In genomic region chr3:37492977-37493471, GRCh38 we compare ENCODE assay signal across 10 cellular contexts. TPM values are rescaled to one million over a fixed set of nuclear protein-coding genes. Genes with fewer than 3 reads are reported as not detected.
DNase-seq lines count a peak whose midpoint lies in the region; ATAC-seq, FAIRE-seq and TF ChIP-seq lines count a peak whose summit lies in the region.
"Had no signal": no experiment of that assay in that cellular context is flagged by ENCODE, and none has a peak within 500 bp of the region (broad histone marks: within the 10 kb centered on the region; RNA-seq: fewer than 3 reads in every experiment).

No MANE protein-coding gene starts in this region.

- H4K20me1 ChIP-seq in HepG2 (ENCODE audit: insufficient read depth, low read length) = no peaks in the 10 kb centered on the region
- no peaks in the 10 kb centered on the region for H4K20me1 ChIP-seq in hepatocyte (ENCODE audit: insufficient read depth, poor library complexity, severe bottlenecking)

- H3K4me2 ChIP-seq in HepG2 (ENCODE audit: low read depth, low read length) (no peak overlapping the region), hepatocyte (no peak overlapping the region)

- no peak for TF ChIP-seq POLR2A in HepG2 (IDR thresholded peaks at IDR 0.05; ENCODE audit: insufficient read depth in 1 of 2, low read depth in 2 of 2, low read length in 2 of 2)

- no peak overlapping the region for H3K4me3 ChIP-seq in liver (ENCODE audit: low read depth in 1 of 3, low read length in 3 of 3)
- H3K4me3 ChIP-seq in HepG2 (replicated peaks in 1 of 3; ENCODE audit: insufficient read depth in 1 of 3, low read depth in 2 of 3, low read length in 3 of 3) = no peak overlapping the region
- H3K4me3 ChIP-seq in hepatocyte = no peak overlapping the region
- no peak overlapping the region for H3K4me3 ChIP-seq in aorta (ENCODE audit: low read length in 2 of 2)
- H3K4me3 ChIP-seq in Caco-2 (ENCODE audit: low read depth, low read length) = no peak overlapping the region

- peaks cover 14% of the 10 kb centered on the region for H3K36me3 Mint-ChIP-seq in Caco-2 (ENCODE audit: insufficient read depth, unreplicated experiment)
- H3K36me3 Mint-ChIP-seq: CD8-positive, alpha-beta T cell had no signal

- peaks cover 22% of the 10 kb centered on the region for H3K9me3 Mint-ChIP-seq in Caco-2 (ENCODE audit: unreplicated experiment)

- TF ChIP-seq CTCF in liver (IDR thresholded peaks at IDR 0.05; ENCODE audit: low read depth, low read length, missing input control) (no peak), HepG2 (CRISPR knock-in tag; IDR thresholded peaks at IDR 0.05) (no peak), hepatocyte (IDR thresholded peaks at IDR 0.05; ENCODE audit: poor library complexity) (no peak), Caco-2 (IDR thresholded peaks at IDR 0.05; ENCODE audit: insufficient read depth in 1 of 2, low read depth in 1 of 2, low read length in 1 of 2, severe bottlenecking in 1 of 2, unreplicated experiment in 1 of 2) (no peak)

- H3K27ac ChIP-seq in liver (ENCODE audit: low read depth in 1 of 2, low read length in 2 of 2) (peak overlapping the region; percentile 19 to 61), HepG2 (ENCODE audit: extremely low read length, insufficient read depth, low read length) (no peak overlapping the region), hepatocyte (peak overlapping the region; percentile 40), aorta (ENCODE audit: low read depth in 1 of 2, low read length in 2 of 2) (peak overlapping the region; percentile 78 to 91)

- H3K4me3 Mint-ChIP-seq in Caco-2 (ENCODE audit: unreplicated experiment) = no peak overlapping the region
- H3K4me3 Mint-ChIP-seq: CD8-positive, alpha-beta T cell had no signal

- WGBS in liver = 66% methylated on average over 3 of the region's 3 CpGs
- 57% methylated on average over 3 of the region's 3 CpGs for WGBS in HepG2 (ENCODE audit: low lambda C conversion rate)
- WGBS in hepatocyte (ENCODE audit: low lambda C conversion rate, missing lambda C conversion rate) = 50% methylated on average over 3 of the region's 3 CpGs
- 5 to 6% methylated on average over 3 of the region's 3 CpGs for WGBS in aorta, 2 donors

- no peak overlapping the region for H2AFZ ChIP-seq in HepG2 (ENCODE audit: low read length)
- H2AFZ ChIP-seq in hepatocyte = no peak overlapping the region

- H3K36me3 ChIP-seq in liver (ENCODE audit: control insufficient read depth in 4 of 4, insufficient read depth in 3 of 4, low read depth in 1 of 4, low read length in 3 of 4) (no peaks in the 10 kb centered on the region), HepG2 (replicated peaks in 1 of 2; ENCODE audit: control insufficient read depth in 1 of 2, insufficient read depth in 2 of 2, low read length in 2 of 2) (no peaks in the 10 kb centered on the region), hepatocyte (replicated peaks; ENCODE audit: insufficient read depth, low read depth) (no peaks in the 10 kb centered on the region), aorta (ENCODE audit: control insufficient read depth in 1 of 2, insufficient read depth in 2 of 2, low read length in 1 of 2) (no peaks in the 10 kb centered on the region), Caco-2 (ENCODE audit: control insufficient read depth, insufficient read depth, low read length) (no peaks in the 10 kb centered on the region)

- POLR2A ChIA-PET in HepG2 (lab: Yijun Ruan, JAX) = no interaction called here
- POLR2A ChIA-PET in Caco-2 (lab: Charles Lee) = no interaction called here

- H3K9ac ChIP-seq in liver (ENCODE audit: low read depth in 1 of 2, low read length in 2 of 2) = no peak overlapping the region
- no peak overlapping the region for H3K9ac ChIP-seq in HepG2 (ENCODE audit: insufficient read depth, low read depth, low read length)

- intact Hi-C loops in HepG2 (cut with micrococcal nuclease; ENCODE audit: unreplicated experiment) (loop anchor here (10.0 kb wide), 1 partner anchor 1162 kb away; no protein-coding TSS in a partner anchor), aorta (cut with DNase I) (no loop called here), Caco-2 (cut with micrococcal nuclease; ENCODE audit: unreplicated experiment) (no loop called here)

- no peak for DNase-seq in HepG2 (ENCODE audit: low spot score)
- peak; percentile 51 for DNase-seq in SKM-1 treated with dmso at 0.1 percent for 144 hours (lab: John Stamatoyannopoulos, UW; ENCODE audit: unreplicated experiment)
- DNase-seq in hepatocyte (ENCODE audit: low spot score) = no peak
- no peak for DNase-seq in aorta
- no peak for DNase-seq in DMS114 treated with DMSO at 0.1 percent for 48 hours (lab: John Stamatoyannopoulos, UW; ENCODE audit: unreplicated experiment)
- no peak for DNase-seq in Caco-2
- DNase-seq: CD8-positive, alpha-beta T cell; T-helper 2 cell had no signal

- H3K4me1 Mint-ChIP-seq in Caco-2 (ENCODE audit: low read depth, unreplicated experiment) = peaks cover 6% of the 10 kb centered on the region

- in situ Hi-C loops in HepG2 (cut with HindIII; ENCODE audit: extremely low pct_ligation_motif_present, low pct_unique_long_range_greater_than_20kb) = no loop called here

- BruUV-seq in HepG2 (replicated peaks; lab: Mats Ljungman, UMichigan) = no TSS peak
- no TSS peak for BruUV-seq in Caco-2 (replicated peaks; lab: Mats Ljungman, UMichigan)

- H3K79me2 ChIP-seq in HepG2 (ENCODE audit: insufficient read depth, low read length) (no peaks in the 10 kb centered on the region), hepatocyte (no peaks in the 10 kb centered on the region)

- no peaks in the 10 kb centered on the region for H3K9me2 ChIP-seq in hepatocyte (replicated peaks; ENCODE audit: insufficient read depth)

- ATAC-seq in HepG2 (no peak), aorta (ENCODE audit: low FRiP score) (peak; percentile 87), HG02938 (IDR thresholded peaks at IDR 0.05; ENCODE audit: unreplicated experiment) (no peak)
- ATAC-seq: CD8-positive, alpha-beta T cell had no signal

- no peak for FAIRE-seq in HepG2 (lab: Jason Lieb, UNC)

- H3K27me3 Mint-ChIP-seq in Caco-2 (ENCODE audit: insufficient read depth, unreplicated experiment) = no peaks in the 10 kb centered on the region

- no peak overlapping the region for H3K27ac Mint-ChIP-seq in Caco-2 (ENCODE audit: unreplicated experiment)
- H3K27ac Mint-ChIP-seq: CD8-positive, alpha-beta T cell had no signal

- H3K27me3 ChIP-seq in liver (ENCODE audit: control insufficient read depth in 4 of 4, insufficient read depth in 4 of 4, low read length in 3 of 4) (no peaks in the 10 kb centered on the region), HepG2 (ENCODE audit: control insufficient read depth in 1 of 2, insufficient read depth in 2 of 2, low read length in 2 of 2) (peaks cover 0 to 19% of the 10 kb centered on the region in 2 experiments; a peak in 3 of 5 replicates), hepatocyte (no peaks in the 10 kb centered on the region), aorta (ENCODE audit: control insufficient read depth in 1 of 2, insufficient read depth in 2 of 2, low read length in 1 of 2) (no peaks in the 10 kb centered on the region), Caco-2 (replicated peaks; ENCODE audit: control insufficient read depth, insufficient read depth, low read length) (no peaks in the 10 kb centered on the region)

- TF ChIP-seq EP300 in HepG2 (IDR thresholded peaks at IDR 0.05; ENCODE audit: low read depth in 2 of 2, low read length in 2 of 2) (no peak), HepG2 (CRISPR knock-in tag; IDR thresholded peaks at IDR 0.05; ENCODE audit: borderline replicate concordance) (no peak)

- H3K4me1 ChIP-seq in liver (ENCODE audit: control insufficient read depth in 4 of 4, insufficient read depth in 4 of 4, low read length in 3 of 4) = peaks cover 0 to 3% (median 0%) of the 10 kb centered on the region in 4 donors
- H3K4me1 ChIP-seq in HepG2 (ENCODE audit: insufficient read depth, low read length) = no peaks in the 10 kb centered on the region
- H3K4me1 ChIP-seq in hepatocyte (ENCODE audit: insufficient read depth) = peaks cover 11% of the 10 kb centered on the region
- H3K4me1 ChIP-seq in aorta (ENCODE audit: control insufficient read depth in 1 of 2, insufficient read depth in 2 of 2, low read length in 2 of 2) = peaks cover 0 to 3% of the 10 kb centered on the region in 2 donors
- peaks cover under 1% of the 10 kb centered on the region; the same call in 1 of the 2 replicates for H3K4me1 ChIP-seq in Caco-2

- CTCF ChIA-PET in HepG2 (lab: Yijun Ruan, JAX; ENCODE audit: low intra/inter-chr PET ratio, low total read pairs) (no interaction called here), Caco-2 (lab: Charles Lee) (no interaction called here)

- H3K9me3 ChIP-seq in liver (ENCODE audit: control insufficient read depth in 4 of 4, low read length in 3 of 4) (no peaks in the 10 kb centered on the region), HepG2 (ENCODE audit: low read length) (no peaks in the 10 kb centered on the region), hepatocyte (ENCODE audit: low read depth) (no peaks in the 10 kb centered on the region), aorta (ENCODE audit: control insufficient read depth, low read length) (no peaks in the 10 kb centered on the region), Caco-2 (no peaks in the 10 kb centered on the region; the same call in 1 of the 2 replicates)

- TF ChIP-seq RAD21 in liver (IDR thresholded peaks at IDR 0.05) (no peak), HepG2 (CRISPR knock-in tag; IDR thresholded peaks at IDR 0.05) (no peak)

RNA-seq across cellular contexts. Expression of gene ITGA9, which starts 41.1 kb away (rescaled TPM):
- total RNA-seq in liver (10 to 100 TPM; 17.7 to 29.2 TPM), HepG2 (2016; rRNA removed; fragmentation: Illumina TruSeq; extraction: Trizol) (0.02 and 0.08 TPM in 2 replicates), hepatocyte (9.6 and 11.5 TPM in 2 replicates), aorta (100 to 1,000 TPM in 1 of 2 donors, 10 to 100 TPM in 1; 75.9 to 119 TPM), Caco-2 (2022) (19.5 and 26.5 TPM in 2 replicates)
- polyA plus RNA-seq in liver (1 to 10 TPM; 2.4 to 9.0 TPM), HepG2 (2011; rRNA removed) (0.01 and 0.09 TPM in 2 replicates), hepatocyte (4.5 and 5.0 TPM in 2 replicates), aorta (1 to 10 TPM; 8.9 to 9.0 TPM)
- total RNA-seq in HepG2 (2016; cell fraction: cytosol; rRNA removed; fragmentation: Illumina TruSeq; extraction: Trizol; ENCODE audit: low read depth) = 0.10 TPM in 1 of 2 replicates, not detected in the other
- 0.06 and 0.12 TPM in 2 replicates for total RNA-seq in HepG2 (2016; cell fraction: insoluble cytoplasmic fraction; rRNA removed; fragmentation: Illumina TruSeq; extraction: Trizol)
- not detected in 2 replicates for total RNA-seq in HepG2 (2016; cell fraction: membrane; rRNA removed; fragmentation: Illumina TruSeq; extraction: Trizol)
- total RNA-seq in HepG2 (2016; cell fraction: nucleus; rRNA removed; fragmentation: Illumina TruSeq; extraction: Trizol) = 0.19 TPM in 1 of 2 replicates, not detected in the other
- 0.03 TPM in 1 of 2 replicates, not detected in the other for polyA plus RNA-seq in HepG2 (2011; cell fraction: cytosol; rRNA removed)
- 0.06 and 0.14 TPM in 2 replicates for polyA plus RNA-seq in HepG2 (2011; cell fraction: nucleus; rRNA removed)
- polyA plus RNA-seq in HepG2 (2012) = 0.09 and 0.17 TPM in 2 replicates
- not detected in 2 replicates for polyA plus RNA-seq in HepG2 (2016; cell fraction: cytosol; fragmentation: Illumina TruSeq; extraction: Trizol; ENCODE audit: low read depth)
- not detected in 2 replicates for polyA plus RNA-seq in HepG2 (2016; cell fraction: insoluble cytoplasmic fraction; fragmentation: Illumina TruSeq; extraction: Trizol; ENCODE audit: low read depth)
- polyA plus RNA-seq in HepG2 (2016; cell fraction: membrane; fragmentation: Illumina TruSeq; extraction: Trizol; ENCODE audit: low read depth) = not detected in 2 replicates
- 0.56 TPM in 1 of 2 replicates, not detected in the other for polyA plus RNA-seq in HepG2 (2016; cell fraction: nucleus; fragmentation: Illumina TruSeq; extraction: Trizol; ENCODE audit: insufficient read depth, low read depth)
- 0.07 and 0.14 TPM in 2 replicates for polyA minus RNA-seq in HepG2 (2011; rRNA and poly(A)+ RNA removed; ENCODE audit: low replicate concordance)
- not detected in 2 replicates for polyA minus RNA-seq in HepG2 (2011; cell fraction: cytosol; rRNA and poly(A)+ RNA removed)
- polyA minus RNA-seq in HepG2 (2011; cell fraction: nucleus; rRNA and poly(A)+ RNA removed) = 0.25 and 0.39 TPM in 2 replicates
- total RNA-seq: CD8-positive, alpha-beta T cell had no signal
